26 cellular contexts compared by ENCODE assay signal in genomic region chr11:130825621-130826020, GRCh38.
"Had no signal": no experiment of that assay in that cellular context is flagged by ENCODE, and none has a peak within 500 bp of the region (broad histone marks: within the 10 kb centered on the region; RNA-seq: fewer than 3 reads in every experiment).

No MANE protein-coding gene starts in this region.

- H3K9me3 Mint-ChIP-seq: activated CD4-positive, alpha-beta T cell treated with anti-CD3 and anti-CD28 coated beads, Interleukin-2, amount 10 ng/mL, durations not matched to agents 7 days and 5 days; activated CD8-positive, alpha-beta T cell treated with anti-CD3 and anti-CD28 coated beads for 36 hours; activated naive CD4-positive, alpha-beta T cell treated with anti-CD3 and anti-CD28 coated beads, Interleukin-2, amount 50 U/mL, for 24 hours; effector memory CD8-positive, alpha-beta T cell; naive thymus-derived CD8-positive, alpha-beta T cell; stimulated activated memory B cell treated with anti-CD40 and anti-IgM and Interleukin-4, amounts not matched to agents 10 μg/mL and 1 μg/mL and 100 μg/mL, for 72 hours had no signal

- FAIRE-seq: endothelial cell of umbilical vein, kidney had no signal

- H3K36me3 Mint-ChIP-seq: activated CD8-positive, alpha-beta memory T cell treated with anti-CD3 and anti-CD28 coated beads, Interleukin-2, amount 10 ng/mL, durations not matched to agents 7 days and 5 days; activated naive CD4-positive, alpha-beta T cell treated with anti-CD3 and anti-CD28 coated beads, Interleukin-2, amount 50 U/mL, for 24 hours; naive thymus-derived CD8-positive, alpha-beta T cell; stimulated activated memory B cell treated with anti-CD40 and anti-IgM and Interleukin-4, amounts not matched to agents 10 μg/mL and 1 μg/mL and 100 μg/mL, for 72 hours had no signal

- H3K27me3 Mint-ChIP-seq: activated naive CD4-positive, alpha-beta T cell treated with anti-CD3 and anti-CD28 coated beads, Interleukin-2, amount 50 U/mL, for 24 hours had no signal

- H3K9me3 ChIP-seq: left lung, stomach, transverse colon had no signal

- H3K4me1 Mint-ChIP-seq: activated CD4-positive, alpha-beta T cell treated with anti-CD3 and anti-CD28 coated beads, Interleukin-2, amount 10 ng/mL, durations not matched to agents 7 days and 5 days; activated CD8-positive, alpha-beta memory T cell treated with anti-CD3 and anti-CD28 coated beads, Interleukin-2, amount 10 ng/mL, durations not matched to agents 7 days and 5 days; activated naive CD4-positive, alpha-beta T cell treated with anti-CD3 and anti-CD28 coated beads, Interleukin-2, amount 50 U/mL, for 24 hours; stimulated activated memory B cell treated with anti-CD40 and anti-IgM and Interleukin-4, amounts not matched to agents 10 μg/mL and 1 μg/mL and 100 μg/mL, for 72 hours had no signal

- H3K36me3 ChIP-seq: brain microvascular endothelial cell, left lung, stomach, transverse colon, WERI-Rb-1 had no signal

- H3K27ac Mint-ChIP-seq: activated CD4-positive, alpha-beta T cell treated with anti-CD3 and anti-CD28 coated beads, Interleukin-2, amount 10 ng/mL, durations not matched to agents 7 days and 5 days; activated CD8-positive, alpha-beta memory T cell treated with anti-CD3 and anti-CD28 coated beads, Interleukin-2, amount 10 ng/mL, durations not matched to agents 7 days and 5 days; activated CD8-positive, alpha-beta T cell treated with anti-CD3 and anti-CD28 coated beads for 36 hours; activated naive CD4-positive, alpha-beta T cell treated with anti-CD3 and anti-CD28 coated beads, Interleukin-2, amount 50 U/mL, for 24 hours; effector memory CD8-positive, alpha-beta T cell; naive thymus-derived CD8-positive, alpha-beta T cell; stimulated activated memory B cell treated with anti-CD40 and anti-IgM and Interleukin-4, amounts not matched to agents 10 μg/mL and 1 μg/mL and 100 μg/mL, for 72 hours had no signal

- H3K79me2 ChIP-seq: parathyroid adenoma had no signal

- DNase-seq: activated CD4-positive, alpha-beta T cell treated with anti-CD3 and anti-CD28 coated beads, Interleukin-2, amount 10 ng/mL, durations not matched to agents 7 days and 5 days; activated CD4-positive, CD25-positive, alpha-beta regulatory T cell treated with anti-CD3 and anti-CD28 coated beads, Interleukin-2, amount 50 U/mL, for 72 hours; activated CD8-positive, alpha-beta memory T cell treated with anti-CD3 and anti-CD28 coated beads, Interleukin-2, amount 10 ng/mL, durations not matched to agents 7 days and 5 days; activated CD8-positive, alpha-beta T cell treated with anti-CD3 and anti-CD28 coated beads for 36 hours; activated gamma-delta T cell treated with Interleukin-2 at 50 U/mL for 16 hours; activated T-cell treated with anti-CD3 and anti-CD28 coated beads for 4 hours; aorta; brain microvascular endothelial cell; caudate nucleus; dorsolateral prefrontal cortex; effector memory CD8-positive, alpha-beta T cell; kidney; left lung; naive thymus-derived CD8-positive, alpha-beta T cell; stimulated activated CD4-positive, alpha-beta T cell treated with anti-CD3 and anti-CD28 coated beads, Interleukin-2, amount 100 ng/mL, for 24 hours; stomach; transverse colon; WERI-Rb-1 had no signal

- H3K27me3 ChIP-seq: brain microvascular endothelial cell, left lung, stomach, transverse colon had no signal

- H3K9ac ChIP-seq: parathyroid adenoma had no signal

- H3K4me3 ChIP-seq: dorsolateral prefrontal cortex, left lung, lung, skin epidermis, stomach, transverse colon had no signal

- H3K27ac ChIP-seq: brain microvascular endothelial cell, dorsolateral prefrontal cortex, left lung, parathyroid adenoma, skin epidermis, stomach, WERI-Rb-1 had no signal

- H2AFZ ChIP-seq: parathyroid adenoma had no signal

- H3K4me3 Mint-ChIP-seq: activated CD4-positive, alpha-beta T cell treated with anti-CD3 and anti-CD28 coated beads, Interleukin-2, amount 10 ng/mL, durations not matched to agents 7 days and 5 days; activated CD8-positive, alpha-beta memory T cell treated with anti-CD3 and anti-CD28 coated beads, Interleukin-2, amount 10 ng/mL, durations not matched to agents 7 days and 5 days; activated CD8-positive, alpha-beta T cell treated with anti-CD3 and anti-CD28 coated beads for 36 hours; activated naive CD4-positive, alpha-beta T cell treated with anti-CD3 and anti-CD28 coated beads, Interleukin-2, amount 50 U/mL, for 24 hours; effector memory CD8-positive, alpha-beta T cell; naive thymus-derived CD8-positive, alpha-beta T cell; stimulated activated memory B cell treated with anti-CD40 and anti-IgM and Interleukin-4, amounts not matched to agents 10 μg/mL and 1 μg/mL and 100 μg/mL, for 72 hours had no signal

- H3K4me1 ChIP-seq: parathyroid adenoma had no signal

- ATAC-seq: activated CD8-positive, alpha-beta memory T cell treated with anti-CD3 and anti-CD28 coated beads, Interleukin-2, amount 10 ng/mL, durations not matched to agents 7 days and 5 days; activated CD8-positive, alpha-beta T cell treated with anti-CD3 and anti-CD28 coated beads for 36 hours; effector memory CD8-positive, alpha-beta T cell; esophagus mucosa; left lung; naive thymus-derived CD8-positive, alpha-beta T cell; SK-N-SH treated with all-trans-retinoic acid at 6 μM for 48 hours; stimulated activated memory B cell treated with anti-CD40 and anti-IgM and Interleukin-4, amounts not matched to agents 10 μg/mL and 1 μg/mL and 100 μg/mL, for 72 hours had no signal
